ENCODE assay signal across 11 cellular contexts in the genomic region with DNA sequence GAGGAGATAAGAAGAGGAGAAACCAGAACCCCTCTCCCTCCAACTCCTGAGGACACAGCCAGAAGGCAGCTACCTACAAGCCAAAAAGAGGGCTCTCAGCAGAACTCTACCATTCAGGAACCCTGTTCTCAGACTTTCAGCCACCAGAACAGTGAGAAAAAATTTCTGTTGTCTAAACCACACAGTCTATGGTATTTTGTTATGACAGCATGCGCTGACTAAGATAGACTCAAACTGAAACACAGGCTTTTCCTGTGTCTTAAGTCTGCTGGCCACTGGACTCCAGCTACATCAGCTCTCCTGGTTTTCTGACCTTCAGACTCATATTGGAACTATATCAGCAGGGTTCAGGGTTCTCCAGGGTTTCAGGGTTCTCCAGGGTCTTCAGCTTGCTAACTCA.
A peak's percentile ranks its signal among the peaks of the same experiment; 100 is the strongest.
DNase-seq lines count a peak whose midpoint lies in the region; ATAC-seq and TF ChIP-seq lines count a peak whose summit lies in the region.
"Had no signal": no experiment of that assay in that cellular context is flagged by ENCODE, and none has a peak within 500 bp of the region (broad histone marks: within the 10 kb centered on the region; RNA-seq: fewer than 3 reads in every experiment).

No MANE protein-coding gene starts in this region.

- no peaks in the 10 kb centered on the region for H3K36me3 ChIP-seq in lower lobe of right lung

- intact Hi-C loops in lower lobe of right lung (cut with DNase I), result no loop called here

- H3K4me3 ChIP-seq in choroid plexus epithelial cell (ENCODE audit: low read depth, low read length), result no peak overlapping the region
- H3K4me3 ChIP-seq in lower lobe of right lung, result no peak overlapping the region

- H3K27ac ChIP-seq in lower lobe of right lung, result no peak overlapping the region

- ATAC-seq in GM19455 (IDR thresholded peaks at IDR 0.05; ENCODE audit: unreplicated experiment) (peak; percentile 58), HG03095 (IDR thresholded peaks at IDR 0.05; ENCODE audit: unreplicated experiment) (peak; percentile 69), lower lobe of right lung (no peak)
- ATAC-seq: HCT116 had no signal

- in situ Hi-C loops in GM13976 (cut with MboI; ENCODE audit: low sequenced_read_pairs, unreplicated experiment), result no loop called here

- H3K27me3 ChIP-seq in lower lobe of right lung (ENCODE audit: low read depth), result no peaks in the 10 kb centered on the region

- peak; percentile 22 for DNase-seq in GM13976 (ENCODE audit: low spot score)
- DNase-seq in choroid plexus epithelial cell (ENCODE audit: low read depth), result peak; percentile 48
- DNase-seq in OCI-M2 (lab: John Stamatoyannopoulos, UW; ENCODE audit: unreplicated experiment), result no peak
- no peak for DNase-seq in NCI-H226
- DNase-seq in NCI-H2081 treated with DMSO at 0.1 percent for 48 hours (lab: John Stamatoyannopoulos, UW), result no peak
- DNase-seq in lower lobe of right lung, result no peak
- DNase-seq: glutamatergic neuron, NCI-H1105 had no signal

- peaks cover 16% of the 10 kb centered on the region for H3K4me1 ChIP-seq in lower lobe of right lung

- H3K9me3 ChIP-seq in lower lobe of right lung, result no peaks in the 10 kb centered on the region

- TF ChIP-seq CTCF in GM13976 (IDR thresholded peaks at IDR 0.05; ENCODE audit: borderline replicate concordance, control extremely low read depth, extremely low read depth, insufficient read depth, missing control alignments), result no peak
- no peak for TF ChIP-seq CTCF in choroid plexus epithelial cell (conservative IDR thresholded peaks at IDR 0.05; ENCODE audit: low read depth, low read length)
- TF ChIP-seq CTCF in lower lobe of right lung (IDR thresholded peaks at IDR 0.05), result no peak

Comparison
In these comparisons a context has a peak if more than half of its experiments do, and no peak if none do; other contexts are left out.
1. DNase-seq: peak in GM13976 (single experiment) and choroid plexus epithelial cell (single experiment); none in OCI-M2 (single experiment), NCI-H226 (single experiment), NCI-H2081 treated with DMSO at 0.1 percent for 48 hours (single experiment) and lower lobe of right lung (single experiment).
2. ATAC-seq: peak in GM19455 (single experiment) and HG03095 (single experiment); none in lower lobe of right lung (0 of 2).